ENCODE assay signal across 9 cellular contexts in the genomic region with DNA sequence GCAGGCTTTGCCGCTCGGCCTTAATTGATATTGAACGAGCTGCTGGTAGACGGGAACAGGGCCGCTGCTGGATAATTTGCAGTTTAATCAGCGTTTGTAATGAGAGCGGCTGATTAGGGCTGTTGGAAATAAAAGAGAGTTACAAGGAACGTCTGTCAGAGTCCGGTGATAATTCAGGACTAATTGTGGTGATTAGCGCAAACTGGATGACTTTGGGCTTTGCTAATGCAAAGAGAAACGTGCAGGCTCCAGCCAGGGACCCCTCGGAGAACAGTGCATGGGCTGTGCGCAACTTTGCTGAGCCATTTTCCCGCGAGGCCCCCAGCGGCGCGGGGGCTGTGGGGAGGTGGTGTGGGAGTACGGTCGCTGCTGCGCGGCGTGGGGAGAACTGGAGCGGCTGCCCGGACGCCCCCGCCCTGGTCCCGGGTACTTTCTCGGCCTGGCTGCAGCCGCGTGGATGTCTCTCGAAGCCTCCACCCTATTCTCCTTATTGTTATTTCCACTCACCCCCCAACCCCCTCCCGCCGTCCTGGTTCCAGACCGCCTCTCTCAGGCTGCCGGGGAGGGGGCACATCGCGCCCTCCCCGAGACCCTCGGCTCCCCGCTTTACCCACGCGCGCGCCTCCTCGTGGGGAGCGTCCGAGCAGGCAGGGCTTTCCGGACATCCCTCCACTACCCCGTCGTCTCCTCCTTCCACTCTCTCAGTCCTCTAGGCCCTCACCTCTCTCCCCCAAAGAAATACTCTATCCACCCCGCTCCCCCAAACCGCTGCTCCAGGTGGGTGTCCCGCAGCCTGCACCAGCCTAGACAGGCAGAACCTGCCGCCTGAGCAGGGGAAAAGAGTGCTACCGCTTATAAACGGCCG.
DNase-seq lines count a peak whose midpoint lies in the region; ATAC-seq and TF ChIP-seq lines count a peak whose summit lies in the region.
"Had no signal": no experiment of that assay in that cellular context is flagged by ENCODE, and none has a peak within 500 bp of the region (broad histone marks: within the 10 kb centered on the region; RNA-seq: fewer than 3 reads in every experiment).

No MANE protein-coding gene starts in this region.

- peaks cover 11% of the 10 kb centered on the region for H3K4me1 ChIP-seq in mesenchymal stem cell (ENCODE audit: control insufficient read depth, insufficient read depth, low read depth, low read length)
- H3K4me1 ChIP-seq in upper lobe of left lung = peaks cover 6 to 14% (median 11%) of the 10 kb centered on the region in 4 donors

- no peak overlapping the region for H3K14ac ChIP-seq in mesenchymal stem cell (ENCODE audit: low read length in 2 of 2)

- ATAC-seq in upper lobe of left lung (ENCODE audit: low FRiP score in 2 of 2) (peak in 1 of 2 donors; percentile 71), GM18858 (IDR thresholded peaks at IDR 0.05; ENCODE audit: unreplicated experiment) (no peak)
- no peak for ATAC-seq in activated CD4-positive, CD25-positive, alpha-beta regulatory T cell treated with anti-CD3 and anti-CD28 coated beads, Interleukin-2, amount 50 U/mL, for 24 hours

- no peak overlapping the region for H2BK5ac ChIP-seq in mesenchymal stem cell (ENCODE audit: low read depth, low read length, poor library complexity, severe bottlenecking)

- peak overlapping the region; percentile 66 for H3K4me2 ChIP-seq in mesenchymal stem cell (ENCODE audit: low read length, poor library complexity, severe bottlenecking)

- no peak for TF ChIP-seq POLR2A in upper lobe of left lung (IDR thresholded peaks at IDR 0.05)

- H3K36me3 ChIP-seq in mesenchymal stem cell (ENCODE audit: control insufficient read depth in 1 of 2, insufficient read depth in 2 of 2, low read depth in 1 of 2, low read length in 2 of 2) (no peaks in the 10 kb centered on the region), upper lobe of left lung (no peaks in the 10 kb centered on the region)

- H3K18ac ChIP-seq in mesenchymal stem cell (ENCODE audit: low read depth in 1 of 2, low read length in 2 of 2) = peak overlapping the region in 1 of 2 experiments; percentile 19

- peak; percentile 17 for TF ChIP-seq CTCF in coronary artery (IDR thresholded peaks at IDR 0.05)
- TF ChIP-seq CTCF in upper lobe of left lung (IDR thresholded peaks at IDR 0.05) = peak in 1 of 6 experiments; percentile 9

- 3% methylated on average over 42 of the region's 58 CpGs for WGBS in mesenchymal stem cell
- WGBS in upper lobe of left lung, 2 donors = 9 to 11% methylated on average over 54 to 55 of the region's 58 CpGs

- H3K23ac ChIP-seq in mesenchymal stem cell (ENCODE audit: low read length in 2 of 2) = peak overlapping the region in 1 of 2 experiments; percentile 68

- H3K4ac ChIP-seq in mesenchymal stem cell (ENCODE audit: low read depth in 1 of 2, low read length in 2 of 2) = no peak overlapping the region

- H2BK120ac ChIP-seq in mesenchymal stem cell (ENCODE audit: low read depth, low read length) = no peak overlapping the region

- H4K8ac ChIP-seq in mesenchymal stem cell (ENCODE audit: low read length) = peak overlapping the region; percentile 84

- H2BK15ac ChIP-seq in mesenchymal stem cell (ENCODE audit: low read depth, poor library complexity, severe bottlenecking) = no peak overlapping the region

- peaks cover 0 to 13% of the 10 kb centered on the region in 2 experiments for H3K27me3 ChIP-seq in mesenchymal stem cell (ENCODE audit: control insufficient read depth in 1 of 2, insufficient read depth in 1 of 2, low read length in 2 of 2)
- H3K27me3 ChIP-seq in upper lobe of left lung = peaks cover 0 to 7% (median 1%) of the 10 kb centered on the region in 4 donors

- no peak for TF ChIP-seq EP300 in upper lobe of left lung (IDR thresholded peaks at IDR 0.05)

- H3K4me3 ChIP-seq in coronary artery = peak overlapping the region; percentile 85
- peak overlapping the region; percentile 51 to 77 for H3K4me3 ChIP-seq in mesenchymal stem cell (ENCODE audit: insufficient read depth in 1 of 2, low read depth in 1 of 2, low read length in 2 of 2)
- H3K4me3 ChIP-seq in upper lobe of left lung = peak overlapping the region; percentile 37 to 53 (median 44)

- H2BK12ac ChIP-seq in mesenchymal stem cell (ENCODE audit: low read length in 2 of 2) = no peak overlapping the region

- peak overlapping the region; percentile 62 for H2AFZ ChIP-seq in mesenchymal stem cell (ENCODE audit: low read depth, low read length)

- no peak overlapping the region for H4K91ac ChIP-seq in mesenchymal stem cell (ENCODE audit: low read length)

- H2AK5ac ChIP-seq in mesenchymal stem cell (ENCODE audit: low read length, severe bottlenecking) = no peak overlapping the region

- peak; percentile 10 for DNase-seq in activated gamma-delta T cell (lab: John Stamatoyannopoulos, UW)
- no peak for DNase-seq in activated gamma-delta T cell treated with Interleukin-2 at 50 U/mL for 16 hours
- no peak for DNase-seq in coronary artery (ENCODE audit: low spot score)
- peak; percentile 33 for DNase-seq in mesenchymal stem cell
- peak in 1 of 2 donors; percentile 84 for DNase-seq in upper lobe of left lung
- DNase-seq in effector CD8-positive, alpha-beta T cell (lab: John Stamatoyannopoulos, UW) = no peak
- DNase-seq: NCI-H187 had no signal

- H3K9ac ChIP-seq in mesenchymal stem cell (ENCODE audit: low read length) = peak overlapping the region; percentile 75

- no peaks in the 10 kb centered on the region for H3K9me3 ChIP-seq in mesenchymal stem cell (ENCODE audit: control insufficient read depth, low read length)
- no peaks in the 10 kb centered on the region for H3K9me3 ChIP-seq in upper lobe of left lung

- H3K27ac ChIP-seq in coronary artery (no peak overlapping the region), mesenchymal stem cell (ENCODE audit: low read length, poor library complexity, severe bottlenecking) (no peak overlapping the region), upper lobe of left lung (no peak overlapping the region)

- no peaks in the 10 kb centered on the region for H3K79me1 ChIP-seq in mesenchymal stem cell (replicated peaks; ENCODE audit: low read length, poor library complexity, severe bottlenecking)

Comparison
In these comparisons a context has a peak if more than half of its experiments do, and no peak if none do; other contexts are left out.
1. DNase-seq: peak in activated gamma-delta T cell (single experiment) and mesenchymal stem cell (single experiment); none in activated gamma-delta T cell treated with Interleukin-2 at 50 U/mL for 16 hours (single experiment), coronary artery (single experiment) and effector CD8-positive, alpha-beta T cell (single experiment).
2. Peak in every context shown above with its lines, with median percentiles within 50 percentile points of each other: H3K4me3 ChIP-seq.